ENCODE assay signal across 8 cellular contexts in genomic region chrX:41921492-41922124, GRCh38. TPM values are rescaled to one million over a fixed set of nuclear protein-coding genes. Genes with fewer than 3 reads are reported as not detected.
A peak's percentile ranks its signal among the peaks of the same experiment; 100 is the strongest.
DNase-seq lines count a peak whose midpoint lies in the region; ATAC-seq and TF ChIP-seq lines count a peak whose summit lies in the region.

No MANE protein-coding gene starts in this region.

- H3K36me3 Mint-ChIP-seq in T-helper 17 cell (ENCODE audit: low read depth), result peaks cover 3% of the 10 kb centered on the region

- peak overlapping the region; percentile 93 for H3K27ac Mint-ChIP-seq in T-helper 17 cell

- ATAC-seq in T-helper 17 cell, result no peak

- H3K9me3 ChIP-seq in BLaER1 treated with 17β-estradiol and CSF1 and Interleukin-3, amounts not matched to agents 10 nM and 100 nM (replicated peaks in 1 of 11), result peaks cover 0 to 8% (median 5%) of the 10 kb centered on the region in 11 experiments; a peak in 7 of 22 replicates
- H3K9me3 ChIP-seq in HEK293 (ENCODE audit: control insufficient read depth, insufficient read depth, low read depth, low read length), result no peaks in the 10 kb centered on the region
- H3K9me3 ChIP-seq in T-helper 17 cell (ENCODE audit: control insufficient read depth, low read length, poor library complexity, severe bottlenecking), result no peaks in the 10 kb centered on the region

- CTCF ChIA-PET in HEK293 (lab: Yijun Ruan, JAX), result no interaction called here

- H3K4me3 ChIP-seq in BLaER1 treated with 17β-estradiol and CSF1 and Interleukin-3, amounts not matched to agents 10 nM and 100 nM, result peak overlapping the region; percentile 66 to 82 (median 74)
- H3K4me3 ChIP-seq in HEK293 (ENCODE audit: low read depth, low read length), result peak overlapping the region; percentile 58
- peak overlapping the region; percentile 44 to 64 (median 59) for H3K4me3 ChIP-seq in skin epidermis

- H3K4me1 ChIP-seq in BLaER1 treated with 17β-estradiol and CSF1 and Interleukin-3, amounts not matched to agents 10 nM and 100 nM, result peaks cover 0 to 10% (median 0%) of the 10 kb centered on the region in 10 experiments; a peak in 1 of 20 replicates
- peaks cover 3% of the 10 kb centered on the region for H3K4me1 ChIP-seq in HEK293 (ENCODE audit: control insufficient read depth, insufficient read depth, low read length)

- peak overlapping the region; percentile 46 to 79 (median 70) for H3K4me2 ChIP-seq in BLaER1 treated with 17β-estradiol and CSF1 and Interleukin-3, amounts not matched to agents 10 nM and 100 nM

- POLR2A ChIA-PET in HEK293 (lab: Yijun Ruan, JAX), result no interaction called here

- H3K27me3 Mint-ChIP-seq in T-helper 17 cell, result no peaks in the 10 kb centered on the region

- H4K20me1 ChIP-seq in BLaER1 treated with 17β-estradiol and CSF1 and Interleukin-3, amounts not matched to agents 10 nM and 100 nM, result peaks cover 0 to 46% (median 6%) of the 10 kb centered on the region in 11 experiments; a peak in 8 of 22 replicates

- H3K4me3 Mint-ChIP-seq in T-helper 17 cell, result peak overlapping the region; percentile 95

- H3K27me3 ChIP-seq in BLaER1 treated with 17β-estradiol and CSF1 and Interleukin-3, amounts not matched to agents 10 nM and 100 nM, result peaks cover 76 to 90% (median 87%) of the 10 kb centered on the region in 11 experiments

- peak overlapping the region in 9 of 11 experiments; percentile 80 to 89 (median 85); a peak in 18 of 22 replicates for H3K27ac ChIP-seq in BLaER1 treated with 17β-estradiol and CSF1 and Interleukin-3, amounts not matched to agents 10 nM and 100 nM
- 0 out of 2 replicates have a peak overlapping the region, but pooled peaks have one; percentile 90 for H3K27ac ChIP-seq in HEK293 (ENCODE audit: extremely low read depth, low read depth, low read length)
- H3K27ac ChIP-seq in skin epidermis, result peak overlapping the region in 15 of 21 experiments; percentile 32 to 92 (median 82)

- peaks cover 21% of the 10 kb centered on the region for H3K4me1 Mint-ChIP-seq in T-helper 17 cell

- H3K9ac ChIP-seq in BLaER1 treated with 17β-estradiol and CSF1 and Interleukin-3, amounts not matched to agents 10 nM and 100 nM, result peak overlapping the region; percentile 81 to 91 (median 86); a peak in 21 of 22 replicates

- no peak for TF ChIP-seq CTCF in HEK293 (tag by site-specific recombination; IDR thresholded peaks at IDR 0.05)

- H3K36me3 ChIP-seq in BLaER1 treated with 17β-estradiol and CSF1 and Interleukin-3, amounts not matched to agents 10 nM and 100 nM, result no peaks in the 10 kb centered on the region
- no peaks in the 10 kb centered on the region for H3K36me3 ChIP-seq in HEK293 (ENCODE audit: control insufficient read depth in 2 of 2, insufficient read depth in 1 of 2, low read length in 2 of 2)

- no peak for DNase-seq in T-helper 17 cell
- peak; percentile 4 for DNase-seq in foreskin melanocyte
- no peak for DNase-seq in DMS153 (lab: John Stamatoyannopoulos, UW)
- no peak for DNase-seq in activated CD4-positive, alpha-beta T cell treated with anti-CD3 and anti-CD28 coated beads for 4 hours
- DNase-seq in ecto neural progenitor cell (ENCODE audit: low spot score), result no peak

TF ChIP-seq in HEK293, 187 proteins besides CTCF, POLR2A, EP300 and RAD21:
- 0 out of 2 replicates have a peak, but pooled peaks have one; percentile 34 for TF ChIP-seq ZNF362 (tag by site-specific recombination; IDR thresholded peaks at IDR 0.05)
- TF ChIP-seq TRIM28 (IDR thresholded peaks at IDR 0.05; ENCODE audit: borderline replicate concordance, low read length), result no peak

RNA-seq across cellular contexts. Expression of gene CASK, which starts 1.7 kb away (rescaled TPM):
- total RNA-seq in T-helper 17 cell, result 100 to 1,000 TPM in 1 of 2 donors, 10 to 100 TPM in 1; 99.9 to 107 TPM
